13 cellular contexts compared by ENCODE assay signal in genomic region chr16:1778200-1779179, GRCh38. TPM values are rescaled to one million over a fixed set of nuclear protein-coding genes. Genes with fewer than 3 reads are reported as not detected.
DNase-seq lines count a peak whose midpoint lies in the region; ATAC-seq and TF ChIP-seq lines count a peak whose summit lies in the region.
"Had no signal": no experiment of that assay in that cellular context is flagged by ENCODE, and none has a peak within 500 bp of the region (broad histone marks: within the 10 kb centered on the region; RNA-seq: fewer than 3 reads in every experiment).

No MANE protein-coding gene starts in this region.

- H2AFZ ChIP-seq in smooth muscle cell (ENCODE audit: low read depth) (no peak overlapping the region), GM23248 (no peak overlapping the region)

- TF ChIP-seq EP300 in transverse colon (IDR thresholded peaks at IDR 0.05; ENCODE audit: low read depth), result no peak

- peak overlapping the region; percentile 78 for H3K27ac Mint-ChIP-seq in endothelial cell (ENCODE audit: unreplicated experiment)
- H3K27ac Mint-ChIP-seq: memory B cell had no signal

- no peak overlapping the region for H3K27ac ChIP-seq in transverse colon
- no peak overlapping the region for H3K27ac ChIP-seq in smooth muscle cell (ENCODE audit: low read depth)
- no peak overlapping the region for H3K27ac ChIP-seq in GM23248

- peaks cover 30% of the 10 kb centered on the region for H4K20me1 ChIP-seq in smooth muscle cell (ENCODE audit: low read depth)
- H4K20me1 ChIP-seq in GM23248 (ENCODE audit: insufficient read depth), result no peaks in the 10 kb centered on the region

- H3K4me3 ChIP-seq in transverse colon, result no peak overlapping the region
- H3K4me3 ChIP-seq in smooth muscle cell, result no peak overlapping the region
- no peak overlapping the region for H3K4me3 ChIP-seq in GM23248

- H3K36me3 ChIP-seq in transverse colon (peaks cover 0 to 10% (median 5%) of the 10 kb centered on the region in 4 donors), smooth muscle cell (ENCODE audit: low read depth) (no peaks in the 10 kb centered on the region), GM23248 (ENCODE audit: low read depth) (no peaks in the 10 kb centered on the region)

- H3F3A ChIP-seq in smooth muscle cell (ENCODE audit: low read depth) (peaks cover 7% of the 10 kb centered on the region), GM23248 (ENCODE audit: insufficient read depth) (0 out of 2 replicates have a peak, but pooled peaks cover 8% of the 10 kb centered on the region)

- WGBS in transverse colon (ENCODE audit: low coverage in 1 of 2), 2 donors, result 85% methylated on average over 34 of the region's 34 CpGs; no CpG with 5 or more reads in 1 of the 2 donors
- WGBS in smooth muscle cell (ENCODE audit: low lambda C conversion rate), result 94% methylated on average over 33 of the region's 34 CpGs
- 81 to 87% methylated on average over 28 to 34 of the region's 34 CpGs for WGBS in GM23248 (ENCODE audit: low coverage in 1 of 2, low lambda C conversion rate in 2 of 2, missing lambda C conversion rate in 2 of 2), 2 experiments

- no peak overlapping the region for H3K4me2 ChIP-seq in smooth muscle cell
- no peak overlapping the region for H3K4me2 ChIP-seq in GM23248 (ENCODE audit: unreplicated experiment)

- no peak overlapping the region for H3K4me3 Mint-ChIP-seq in endothelial cell (ENCODE audit: unreplicated experiment)
- H3K4me3 Mint-ChIP-seq: memory B cell had no signal

- H3K4me1 ChIP-seq in transverse colon, result peaks cover 17 to 34% (median 26%) of the 10 kb centered on the region in 4 donors
- peaks cover 11% of the 10 kb centered on the region for H3K4me1 ChIP-seq in smooth muscle cell (ENCODE audit: low read depth)
- H3K4me1 ChIP-seq in GM23248 (ENCODE audit: insufficient read depth), result 0 out of 2 replicates have a peak, but pooled peaks cover 5% of the 10 kb centered on the region

- peak; percentile 19 for DNase-seq in left cardiac atrium
- no peak for DNase-seq in cardiac septum (ENCODE audit: low spot score)
- no peak for DNase-seq in endothelial cell (ENCODE audit: low spot score)
- DNase-seq in transverse colon, result peak; percentile 10
- DNase-seq in smooth muscle cell (lab: John Stamatoyannopoulos, UW; ENCODE audit: unreplicated experiment), result no peak
- DNase-seq in GM23248, result no peak
- DNase-seq: activated CD4-positive, alpha-beta T cell treated with anti-CD3 and anti-CD28 coated beads for 48 hours; H7; MM.1S; stimulated activated CD4-positive, alpha-beta T cell treated with anti-CD3 and anti-CD28 coated beads, Interleukin-4, amount 100 ng/mL, for 1 hour; stimulated activated naive CD8-positive, alpha-beta T cell treated with anti-CD3 and anti-CD28 coated beads, Interleukin-15, Interleukin-2, amounts not matched to agents 100 U/mL and 50 U/mL, for 24 hours had no signal

- no peaks in the 10 kb centered on the region for H3K9me3 Mint-ChIP-seq in endothelial cell (ENCODE audit: unreplicated experiment)
- H3K9me3 Mint-ChIP-seq: memory B cell had no signal

- no peak for TF ChIP-seq POLR2A in transverse colon (IDR thresholded peaks at IDR 0.05)

- peaks cover 26% of the 10 kb centered on the region for H3K79me2 ChIP-seq in smooth muscle cell (ENCODE audit: low read depth)
- peaks cover 47% of the 10 kb centered on the region for H3K79me2 ChIP-seq in GM23248 (ENCODE audit: insufficient read depth)

- no peaks in the 10 kb centered on the region for H3K9me2 ChIP-seq in GM23248 (ENCODE audit: insufficient read depth)

- peaks cover 6% of the 10 kb centered on the region for H3K27me3 Mint-ChIP-seq in endothelial cell (ENCODE audit: unreplicated experiment)
- H3K27me3 Mint-ChIP-seq: memory B cell had no signal

- no peak for ATAC-seq in left cardiac atrium
- ATAC-seq: esophagus mucosa; stimulated activated naive CD8-positive, alpha-beta T cell treated with anti-CD3 and anti-CD28 coated beads, Interleukin-15, Interleukin-2, amounts not matched to agents 100 U/mL and 50 U/mL, for 24 hours had no signal

- peaks cover 16% of the 10 kb centered on the region for H3K4me1 Mint-ChIP-seq in endothelial cell (ENCODE audit: unreplicated experiment)

- in situ Hi-C loops in transverse colon (cut with MboI; ENCODE audit: low pct_ligation_motif_present in 1 of 4, low pct_unique_long_range_greater_than_20kb in 1 of 4, low sequenced_read_pairs in 3 of 4), result no loop called here
- in situ Hi-C loops in GM23248 (cut with MboI), result no loop called here

- no peaks in the 10 kb centered on the region for H3K36me3 Mint-ChIP-seq in endothelial cell (ENCODE audit: low read depth, unreplicated experiment)

- intact Hi-C loops in left cardiac atrium (cut with DNase I) (no loop called here), cardiac septum (cut with DNase I) (no loop called here), transverse colon (cut with DNase I; ENCODE audit: low total_unique reads) (no loop called here)

- no peak for TF ChIP-seq CTCF in endothelial cell (IDR thresholded peaks at IDR 0.05; ENCODE audit: unreplicated experiment)
- TF ChIP-seq CTCF in transverse colon (IDR thresholded peaks at IDR 0.05), result no peak
- no peak for TF ChIP-seq CTCF in smooth muscle cell (IDR thresholded peaks at IDR 0.05; ENCODE audit: borderline replicate concordance, insufficient read depth, poor library complexity, severe bottlenecking)

- H3K9me3 ChIP-seq in transverse colon (no peaks in the 10 kb centered on the region), smooth muscle cell (replicated peaks; ENCODE audit: low read depth) (no peaks in the 10 kb centered on the region), GM23248 (ENCODE audit: low read depth) (no peaks in the 10 kb centered on the region)

- no peaks in the 10 kb centered on the region for H3K27me3 ChIP-seq in transverse colon
- H3K27me3 ChIP-seq in smooth muscle cell (ENCODE audit: low read depth), result no peaks in the 10 kb centered on the region
- no peaks in the 10 kb centered on the region for H3K27me3 ChIP-seq in GM23248 (replicated peaks; ENCODE audit: insufficient read depth)

- H3K9ac ChIP-seq in smooth muscle cell (ENCODE audit: low read depth) (no peak overlapping the region), GM23248 (no peak overlapping the region)

RNA-seq across cellular contexts. Expression of gene SPSB3, which starts 3.9 kb away (rescaled TPM):
- 10 to 100 TPM; 25.9 to 27.7 TPM for total RNA-seq in left cardiac atrium
- 24.2 TPM for total RNA-seq in cardiac septum
- 52.9 TPM for total RNA-seq in endothelial cell (ENCODE audit: unreplicated experiment)
- 100 to 1,000 TPM; 101 to 289 (median 125) TPM for total RNA-seq in transverse colon
- total RNA-seq in smooth muscle cell, result 23.0 and 25.1 TPM in 2 replicates
- polyA plus RNA-seq in smooth muscle cell, result 49.8 and 60.3 TPM in 2 replicates
- 35.3 and 50.2 TPM in 2 replicates for total RNA-seq in GM23248 (2014; rRNA removed; shearing (Covaris generic))
- polyA plus RNA-seq in GM23248 (2016; fragmentation: Nextera tagmentation; extraction: Ambion mirVana), result 35.1 and 35.6 TPM in 2 replicates

RNA-seq across cellular contexts. Expression of gene NUBP2, which starts 4.3 kb away (rescaled TPM):
- total RNA-seq in left cardiac atrium (10 to 100 TPM; 32.5 to 33.6 TPM), cardiac septum (32.3 TPM), endothelial cell (ENCODE audit: unreplicated experiment) (49.8 TPM), transverse colon (100 to 1,000 TPM in 1 of 4 donors, 10 to 100 TPM in 3; 15.3 to 165 (median 59.6) TPM), smooth muscle cell (32.9 and 48.0 TPM in 2 replicates)
- polyA plus RNA-seq in smooth muscle cell (80.8 and 86.7 TPM in 2 replicates), GM23248 (2016; fragmentation: Nextera tagmentation; extraction: Ambion mirVana) (64.3 and 66.4 TPM in 2 replicates)
- total RNA-seq in GM23248 (2014; rRNA removed; shearing (Covaris generic)), result 88.9 and 189 TPM in 2 replicates

RNA-seq across cellular contexts. Expression of gene MRPS34, which starts 5.6 kb away (rescaled TPM):
- total RNA-seq in left cardiac atrium, result 10 to 100 TPM; 57.0 to 69.2 TPM
- total RNA-seq in cardiac septum, result 63.4 TPM
- total RNA-seq in endothelial cell (ENCODE audit: unreplicated experiment), result 62.7 TPM
- total RNA-seq in transverse colon, result 100 to 1,000 TPM; 102 to 253 (median 121) TPM
- total RNA-seq in smooth muscle cell, result 56.7 and 62.9 TPM in 2 replicates
- polyA plus RNA-seq in smooth muscle cell, result 111 and 122 TPM in 2 replicates
- 96.5 and 99.4 TPM in 2 replicates for total RNA-seq in GM23248 (2014; rRNA removed; shearing (Covaris generic))
- polyA plus RNA-seq in GM23248 (2016; fragmentation: Nextera tagmentation; extraction: Ambion mirVana), result 113 and 119 TPM in 2 replicates

RNA-seq across cellular contexts. Expression of gene EME2, which starts 5.9 kb away (rescaled TPM):
- total RNA-seq in left cardiac atrium (10 to 100 TPM in 1 of 2 donors, 1 to 10 TPM in 1; 6.9 to 11.9 TPM), cardiac septum (14.9 TPM), endothelial cell (ENCODE audit: unreplicated experiment) (25.4 TPM), transverse colon (100 to 1,000 TPM in 1 of 4 donors, 10 to 100 TPM in 3; 23.6 to 173 (median 45.4) TPM), smooth muscle cell (3.6 and 4.4 TPM in 2 replicates)
- polyA plus RNA-seq in smooth muscle cell (3.8 and 7.6 TPM in 2 replicates), GM23248 (2016; fragmentation: Nextera tagmentation; extraction: Ambion mirVana) (3.1 and 3.9 TPM in 2 replicates)
- 9.3 and 12.3 TPM in 2 replicates for total RNA-seq in GM23248 (2014; rRNA removed; shearing (Covaris generic))

RNA-seq across cellular contexts. Expression of gene NME3, which starts 7.1 kb away (rescaled TPM):
- total RNA-seq in left cardiac atrium, result 10 to 100 TPM; 35.7 to 43.4 TPM
- total RNA-seq in cardiac septum, result 31.7 TPM
- 33.3 TPM for total RNA-seq in endothelial cell (ENCODE audit: unreplicated experiment)
- 100 to 1,000 TPM; 116 to 286 (median 132) TPM for total RNA-seq in transverse colon
- 38.0 and 56.7 TPM in 2 replicates for total RNA-seq in smooth muscle cell
- polyA plus RNA-seq in smooth muscle cell, result 85.4 and 94.3 TPM in 2 replicates
- 45.3 and 57.7 TPM in 2 replicates for total RNA-seq in GM23248 (2014; rRNA removed; shearing (Covaris generic))
- 50.8 and 55.4 TPM in 2 replicates for polyA plus RNA-seq in GM23248 (2016; fragmentation: Nextera tagmentation; extraction: Ambion mirVana)

Comparison
In these comparisons a context has a peak if more than half of its experiments do, and no peak if none do; other contexts are left out.
1. DNase-seq: peak in left cardiac atrium (single experiment) and transverse colon (single experiment); none in cardiac septum (single experiment), endothelial cell (single experiment), smooth muscle cell (single experiment) and GM23248 (single experiment).